ENCODE assay signal across 15 cellular contexts in genomic region chr12:57244306-57244696, GRCh38. TPM values are rescaled to one million over a fixed set of nuclear protein-coding genes. Genes with fewer than 3 reads are reported as not detected.
DNase-seq lines count a peak whose midpoint lies in the region; ATAC-seq and TF ChIP-seq lines count a peak whose summit lies in the region.
"Had no signal": no experiment of that assay in that cellular context is flagged by ENCODE, and none has a peak within 500 bp of the region (broad histone marks: within the 10 kb centered on the region; RNA-seq: fewer than 3 reads in every experiment).

No MANE protein-coding gene starts in this region.

- H3K9me3 Mint-ChIP-seq in activated naive CD4-positive, alpha-beta T cell treated with anti-CD3 and anti-CD28 coated beads, Interleukin-2, amount 10 ng/mL, durations not matched to agents 7 days and 5 days: no peaks in the 10 kb centered on the region
- no peaks in the 10 kb centered on the region for H3K9me3 Mint-ChIP-seq in activated naive CD4-positive, alpha-beta T cell treated with anti-CD3 and anti-CD28 coated beads, Interleukin-2, amount 50 U/mL, for 72 hours
- H3K9me3 Mint-ChIP-seq: activated CD4-positive, alpha-beta memory T cell treated with anti-CD3 and anti-CD28 coated beads, Interleukin-2, amount 10 ng/mL, durations not matched to agents 7 days and 5 days; dendritic cell treated with granulocyte-macrophage colony-stimulating factor and Interleukin-4, amounts not matched to agents 40 ng/mL and 50 ng/mL, for 4 days had no signal

- TF ChIP-seq CTCF in RWPE1 (conservative IDR thresholded peaks at IDR 0.05; ENCODE audit: low read depth): no peak
- no peak for TF ChIP-seq CTCF in coronary artery (IDR thresholded peaks at IDR 0.05)
- no peak for TF ChIP-seq CTCF in gastrocnemius medialis (IDR thresholded peaks at IDR 0.05 in 4 of 5, conservative IDR thresholded peaks at IDR 0.05 in 1 of 5)

- H3K4me3 ChIP-seq in coronary artery: no peak overlapping the region
- H3K4me3 ChIP-seq in gastrocnemius medialis: no peak overlapping the region

- peaks cover 58% of the 10 kb centered on the region for H3K27me3 Mint-ChIP-seq in activated naive CD4-positive, alpha-beta T cell treated with anti-CD3 and anti-CD28 coated beads, Interleukin-2, amount 10 ng/mL, durations not matched to agents 7 days and 5 days

- H3K4me3 Mint-ChIP-seq in activated naive CD4-positive, alpha-beta T cell treated with anti-CD3 and anti-CD28 coated beads, Interleukin-2, amount 10 ng/mL, durations not matched to agents 7 days and 5 days: peak overlapping the region; percentile 66

- POLR2A ChIA-PET in RWPE1 (lab: Yijun Ruan, JAX; ENCODE audit: low non-redundant PET): no interaction called here

- TF ChIP-seq POLR2A in gastrocnemius medialis (IDR thresholded peaks at IDR 0.05): no peak

- ATAC-seq in activated naive CD4-positive, alpha-beta T cell treated with anti-CD3 and anti-CD28 coated beads, Interleukin-2, amount 50 U/mL, for 72 hours: no peak
- ATAC-seq in gastrocnemius medialis (no peak), GM18858 (IDR thresholded peaks at IDR 0.05; ENCODE audit: unreplicated experiment) (no peak)

- peaks cover 54% of the 10 kb centered on the region for H3K4me1 Mint-ChIP-seq in activated naive CD4-positive, alpha-beta T cell treated with anti-CD3 and anti-CD28 coated beads, Interleukin-2, amount 10 ng/mL, durations not matched to agents 7 days and 5 days

- intact Hi-C loops in gastrocnemius medialis (cut with DNase I; ENCODE audit: low total_unique reads): no loop called here

- peaks cover 0 to 4% (median 0%) of the 10 kb centered on the region in 3 donors for H3K27me3 ChIP-seq in gastrocnemius medialis

- H3K27ac Mint-ChIP-seq in activated naive CD4-positive, alpha-beta T cell treated with anti-CD3 and anti-CD28 coated beads, Interleukin-2, amount 10 ng/mL, durations not matched to agents 7 days and 5 days: no peak overlapping the region
- no peak overlapping the region for H3K27ac Mint-ChIP-seq in activated naive CD4-positive, alpha-beta T cell treated with anti-CD3 and anti-CD28 coated beads, Interleukin-2, amount 50 U/mL, for 72 hours
- H3K27ac Mint-ChIP-seq: dendritic cell treated with granulocyte-macrophage colony-stimulating factor and Interleukin-4, amounts not matched to agents 40 ng/mL and 50 ng/mL, for 4 days had no signal

- H3K36me3 Mint-ChIP-seq in activated naive CD4-positive, alpha-beta T cell treated with anti-CD3 and anti-CD28 coated beads, Interleukin-2, amount 10 ng/mL, durations not matched to agents 7 days and 5 days: peaks cover 4% of the 10 kb centered on the region
- no peaks in the 10 kb centered on the region for H3K36me3 Mint-ChIP-seq in activated naive CD4-positive, alpha-beta T cell treated with anti-CD3 and anti-CD28 coated beads, Interleukin-2, amount 50 U/mL, for 72 hours

- no peak for DNase-seq in activated naive CD4-positive, alpha-beta T cell treated with anti-CD3 and anti-CD28 coated beads, Interleukin-2, amount 10 ng/mL, durations not matched to agents 7 days and 5 days
- DNase-seq in activated naive CD4-positive, alpha-beta T cell treated with anti-CD3 and anti-CD28 coated beads, Interleukin-2, amount 50 U/mL, for 72 hours (ENCODE audit: low spot score in 2 of 2): no peak
- DNase-seq in RWPE1 (ENCODE audit: low spot score) (no peak), coronary artery (ENCODE audit: low spot score) (peak; percentile 71), gastrocnemius medialis (no peak), NCI-H1694 (lab: John Stamatoyannopoulos, UW) (no peak)
- DNase-seq in stimulated activated CD4-positive, alpha-beta T cell treated with anti-CD3 and anti-CD28 coated beads, Interleukin-4, amount 100 ng/mL, for 1 hour: no peak

- H3K36me3 ChIP-seq in gastrocnemius medialis: peaks cover 0 to 38% of the 10 kb centered on the region in 2 donors
- H3K36me3 ChIP-seq: heart left ventricle, lower lobe of right lung, right atrium auricular region, suprapubic skin had no signal

- in situ Hi-C loops in gastrocnemius medialis (cut with MboI; ENCODE audit: low sequenced_read_pairs in 4 of 4): loop anchor here in 1 of 4 donors (10.0 kb wide), 1 partner anchor 190 kb away; the partner anchor contains the start of genes INHBC and R3HDM2

- H3K9me3 ChIP-seq in gastrocnemius medialis: no peaks in the 10 kb centered on the region
- H3K9me3 ChIP-seq: heart left ventricle, lower lobe of right lung, right atrium auricular region, suprapubic skin had no signal

- H3K4me1 ChIP-seq in gastrocnemius medialis: peaks cover 68 to 85% of the 10 kb centered on the region in 2 donors

- peak overlapping the region; percentile 16; the same call in 1 of the 2 replicates for H3K27ac ChIP-seq in RWPE1
- H3K27ac ChIP-seq in coronary artery: no peak overlapping the region
- H3K27ac ChIP-seq in gastrocnemius medialis: peak overlapping the region; percentile 26 to 91 (median 77)
- H3K27ac ChIP-seq: GM23248, lower lobe of right lung, right atrium auricular region, suprapubic skin had no signal

- CTCF ChIA-PET in activated naive CD4-positive, alpha-beta T cell treated with anti-CD3 and anti-CD28 coated beads, Interleukin-2, amount 10 ng/mL, durations not matched to agents 7 days and 5 days (lab: Charles Lee): interaction anchor here (1.5 to 11.9 kb wide), 5 partner anchors 17 to 151 kb away, joined by 5 to 318 read pairs (median 7); partner anchors contain the start of genes NXPH4 and SHMT2
- CTCF ChIA-PET in RWPE1 (lab: Yijun Ruan, JAX): interaction anchor here (0.5 to 6.5 kb wide), 5 partner anchors 8 to 214 kb away, joined by 3 to 147 read pairs (median 3); partner anchors contain the start of gene NXPH4

RNA-seq across cellular contexts. Expression of gene STAC3, which starts 6.7 kb away (rescaled TPM):
- 1 to 10 TPM; 2.8 to 5.4 TPM for total RNA-seq in activated naive CD4-positive, alpha-beta T cell treated with anti-CD3 and anti-CD28 coated beads, Interleukin-2, amount 50 U/mL, for 72 hours
- total RNA-seq in gastrocnemius medialis: 1,000 to 10,000 TPM in 2 of 4 donors, 100 to 1,000 TPM in 2; 459 to 1,596 (median 855) TPM

RNA-seq across cellular contexts. Expression of gene SHMT2, which starts 14.8 kb away (rescaled TPM):
- 100 to 1,000 TPM; 360 to 376 TPM for total RNA-seq in activated naive CD4-positive, alpha-beta T cell treated with anti-CD3 and anti-CD28 coated beads, Interleukin-2, amount 50 U/mL, for 72 hours
- 100 to 1,000 TPM in 1 of 4 donors, 10 to 100 TPM in 3; 41.3 to 107 (median 46.4) TPM for total RNA-seq in gastrocnemius medialis

RNA-seq across cellular contexts. Expression of gene NXPH4, which starts 27.7 kb away (rescaled TPM):
- under 1 TPM; 0.11 to 0.54 TPM for total RNA-seq in activated naive CD4-positive, alpha-beta T cell treated with anti-CD3 and anti-CD28 coated beads, Interleukin-2, amount 50 U/mL, for 72 hours
- not detected for total RNA-seq in gastrocnemius medialis
- total RNA-seq: lower lobe of right lung had no signal

Comparison
In these comparisons a context has a peak if more than half of its experiments do, and no peak if none do; other contexts are left out.
1. H3K27ac ChIP-seq: peak in RWPE1 (single experiment) and gastrocnemius medialis (4 of 4); none in coronary artery (0 of 2).
2. RNA of gene STAC3, which starts 6.7 kb away (total RNA-seq): 459 to 1,596 TPM in gastrocnemius medialis; 2.8 to 5.4 TPM in activated naive CD4-positive, alpha-beta T cell treated with anti-CD3 and anti-CD28 coated beads, Interleukin-2, amount 50 U/mL, for 72 hours; every median in the first group is over 10 times any median in the second.